In the genomic region with DNA sequence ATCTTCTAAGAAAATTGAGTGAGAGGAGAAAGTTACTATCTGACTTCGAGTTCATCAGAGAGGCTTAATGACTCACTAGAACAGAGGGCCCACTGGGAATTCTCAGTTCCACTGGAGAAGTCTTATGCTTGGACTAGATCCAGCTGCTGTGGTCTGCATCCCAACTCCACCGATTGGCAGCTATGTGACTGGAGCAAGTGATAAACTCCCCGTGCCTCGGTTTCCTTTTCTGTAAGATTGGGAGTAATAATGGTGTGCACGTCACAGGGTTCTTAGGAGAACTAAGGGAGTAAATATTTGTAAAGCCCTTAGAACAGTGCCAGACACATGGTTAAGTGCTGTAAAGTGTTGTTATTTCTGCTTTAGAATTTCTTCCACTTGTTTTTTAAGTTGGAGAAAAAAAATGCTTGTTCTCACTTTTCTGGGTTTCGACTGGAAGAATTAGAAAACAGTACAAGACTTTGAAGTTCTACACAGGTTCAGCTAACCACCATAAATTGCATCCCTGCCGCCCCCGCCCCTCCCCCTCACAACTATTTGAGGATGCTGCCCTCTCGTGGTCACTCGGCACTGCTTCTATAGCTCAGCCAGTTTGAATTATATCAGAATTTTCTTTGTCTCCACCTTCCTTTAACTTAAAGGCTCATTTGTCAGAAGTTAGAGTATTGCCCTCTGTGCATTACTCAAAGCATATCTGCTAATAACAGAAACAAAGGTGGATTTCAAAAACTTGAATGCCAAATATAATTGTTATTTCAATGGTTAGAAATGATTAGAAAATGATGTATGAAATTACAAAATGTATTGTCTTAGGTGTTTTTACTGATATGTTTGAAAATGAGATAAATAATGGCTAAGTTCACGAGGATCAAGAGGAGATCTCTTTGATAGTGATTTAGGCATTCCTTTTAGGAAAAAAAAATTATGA, we compare ENCODE assay signal across 1 cellular context.
A peak's percentile ranks its signal among the peaks of the same experiment; 100 is the strongest.
TF ChIP-seq lines count a peak whose summit lies in the region.

No MANE protein-coding gene starts in this region.

TF ChIP-seq in IMR-90, 13 proteins besides CTCF, POLR2A, EP300 and RAD21:
- TF ChIP-seq NFE2L2 (IDR thresholded peaks at IDR 0.05; ENCODE audit: low read depth, low read length) (no peak), MAZ (IDR thresholded peaks at IDR 0.05; ENCODE audit: borderline replicate concordance, low read depth, low read length) (peak; percentile 64; the same call in 1 of the 2 replicates), MXI1 (IDR thresholded peaks at IDR 0.05; ENCODE audit: borderline replicate concordance, low read depth, low read length) (no peak), SMC3 (IDR thresholded peaks at IDR 0.05; ENCODE audit: low read depth, low read length) (peak; percentile 91)
